ENCODE assay signal across 6 cellular contexts in the genomic region with DNA sequence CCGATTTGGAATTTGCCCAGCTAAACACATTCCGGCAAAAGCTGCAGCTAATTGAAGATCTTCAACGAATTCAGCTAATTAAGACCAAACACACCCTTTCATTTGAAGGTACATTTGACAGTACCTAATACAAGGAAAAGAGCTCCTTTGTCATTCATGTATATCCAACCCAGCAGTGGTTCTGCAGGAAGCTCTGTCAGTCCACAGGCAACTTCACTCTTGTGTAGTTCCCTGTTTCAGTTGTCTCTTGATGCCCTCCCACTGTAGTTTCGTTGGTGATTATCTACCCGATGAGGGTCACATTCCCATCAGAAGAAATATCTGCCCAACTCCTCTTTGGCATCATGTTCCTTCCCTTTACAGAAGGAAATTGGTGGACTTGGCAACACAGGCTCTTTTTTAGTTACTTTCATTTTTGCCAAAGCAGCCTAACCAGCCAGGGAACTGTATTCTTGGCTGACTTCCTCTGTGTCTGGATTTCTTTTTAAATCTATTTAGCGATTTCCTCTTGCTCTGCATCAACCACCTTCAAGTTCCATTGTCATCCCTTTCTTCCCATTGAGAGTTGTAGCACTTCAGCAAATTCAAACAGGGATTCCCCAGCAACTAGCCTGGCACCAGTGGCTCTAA. TPM values are rescaled to one million over a fixed set of nuclear protein-coding genes. Genes with fewer than 3 reads are reported as not detected.
A peak's percentile ranks its signal among the peaks of the same experiment; 100 is the strongest.
DNase-seq lines count a peak whose midpoint lies in the region; ATAC-seq, FAIRE-seq and TF ChIP-seq lines count a peak whose summit lies in the region.
"Not testable (repeated sequence)": the region's sequence is repeated elsewhere in the genome, so short reads cannot be mapped to it uniquely, and the experiment has no call there.

No MANE protein-coding gene starts in this region.

- intact Hi-C loops in Right ventricle myocardium superior (cut with DNase I); left colon (cut with DNase I, micrococcal nuclease); right lobe of liver (cut with DNase I); pancreas (cut with DNase I): not testable (repeated sequence)

- not testable (repeated sequence) for H3K9me3 ChIP-seq in right lobe of liver, pancreas

- no CpG with 5 or more reads among the region's 6 CpGs for WGBS in right lobe of liver (ENCODE audit: insufficient coverage, low coverage, low lambda C conversion rate, missing lambda C conversion rate)
- no CpG with 5 or more reads among the region's 6 CpGs for WGBS in pancreas, 2 donors

- not testable (repeated sequence) for H3K4me3 ChIP-seq in right lobe of liver, pancreas

- H3K27ac ChIP-seq in right lobe of liver, pancreas: not testable (repeated sequence)

- TF ChIP-seq CTCF in right lobe of liver (IDR thresholded peaks at IDR 0.05); pancreas (IDR thresholded peaks at IDR 0.05): not testable (repeated sequence)

- ATAC-seq in HG02678 (IDR thresholded peaks at IDR 0.05; ENCODE audit: unreplicated experiment), result peak; percentile 37
- ATAC-seq in SK-N-SH treated with all-trans-retinoic acid at 6 μM for 48 hours, result peak; percentile 63
- ATAC-seq in Right ventricle myocardium superior (ENCODE audit: poor library complexity), result peak; percentile 48
- ATAC-seq in left colon, result peak; percentile 45
- ATAC-seq in right lobe of liver, result peak; percentile 18 to 52 (median 38)
- ATAC-seq in pancreas, result peak in 3 of 4 donors; percentile 35 to 76 (median 55)

- DNase-seq in Right ventricle myocardium superior, left colon, right lobe of liver, pancreas: not testable (repeated sequence)

- FAIRE-seq in pancreas (lab: Jason Lieb, UNC), result not testable (repeated sequence)

- TF ChIP-seq POLR2A in right lobe of liver (IDR thresholded peaks at IDR 0.05), result not testable (repeated sequence)

- H3K36me3 ChIP-seq in right lobe of liver, pancreas: not testable (repeated sequence)

- not testable (repeated sequence) for H3K27me3 ChIP-seq in right lobe of liver, pancreas

- not testable (repeated sequence) for H3K4me1 ChIP-seq in right lobe of liver, pancreas

RNA-seq across cellular contexts. Expression of gene NAIP, which starts 6.6 kb away (rescaled TPM):
- total RNA-seq in Right ventricle myocardium superior (4.2 TPM), left colon (10 to 100 TPM in 1 of 2 donors, 1 to 10 TPM in 1; 8.9 to 12.7 TPM), right lobe of liver (10 to 100 TPM in 2 of 6 experiments, 1 to 10 TPM in 4; 5.8 to 15.2 (median 7.8) TPM), pancreas (10 to 100 TPM in 2 of 6 donors, 1 to 10 TPM in 4; 3.2 to 14.4 (median 6.1) TPM)
- 10 to 100 TPM in 1 of 2 donors, 1 to 10 TPM in 1; 2.7 to 12.9 TPM for polyA plus RNA-seq in pancreas

RNA-seq across cellular contexts. Expression of gene GTF2H2, which starts 49.0 kb away (rescaled TPM):
- 13.9 TPM for total RNA-seq in Right ventricle myocardium superior
- total RNA-seq in left colon, result 10 to 100 TPM in 1 of 2 donors, 1 to 10 TPM in 1; 7.4 to 31.2 TPM
- 10 to 100 TPM in 2 of 6 experiments, 1 to 10 TPM in 4; 5.9 to 14.9 (median 9.1) TPM for total RNA-seq in right lobe of liver
- 10 to 100 TPM in 3 of 6 donors, 1 to 10 TPM in 3; 5.5 to 14.8 (median 9.5) TPM for total RNA-seq in pancreas
- 1 to 10 TPM; 3.8 to 8.1 TPM for polyA plus RNA-seq in pancreas
